Comparison of ENCODE assay signal across 1 cellular context in genomic region chr9:125513634-125514413, GRCh38.
TF ChIP-seq lines count a peak whose summit lies in the region.

No MANE protein-coding gene starts in this region.

TF ChIP-seq in GM12878, 131 proteins besides CTCF, POLR2A, EP300 and RAD21 (continued from another document):
- TF ChIP-seq BCL3 (IDR thresholded peaks at IDR 0.05; ENCODE audit: borderline replicate concordance, insufficient read depth, low read depth, low read length, poor library complexity, severe bottlenecking) = peak; percentile 41
- no peak for TF ChIP-seq CHD4 (IDR thresholded peaks at IDR 0.05)
- TF ChIP-seq BCL11A (IDR thresholded peaks at IDR 0.05; ENCODE audit: low read depth, low read length) = peak; percentile 4; the same call in 1 of the 2 replicates
- peak; percentile 22; the same call in 1 of the 2 replicates for TF ChIP-seq DPF2 (IDR thresholded peaks at IDR 0.05)
- TF ChIP-seq USF1 (IDR thresholded peaks at IDR 0.05; ENCODE audit: borderline replicate concordance, extremely low read length, insufficient read depth, low read depth, low read length) = peak; percentile 51
- TF ChIP-seq CREM (IDR thresholded peaks at IDR 0.05; ENCODE audit: low read depth) = peak; percentile 25; the same call in 1 of the 2 replicates
- no peak for TF ChIP-seq PAX8 (IDR thresholded peaks at IDR 0.05)
- 0 out of 2 replicates have a peak, but pooled peaks have one; percentile 29 for TF ChIP-seq ATF7 (IDR thresholded peaks at IDR 0.05; ENCODE audit: low read depth)
- peak; percentile 80 to 84 for TF ChIP-seq IKZF2 (IDR thresholded peaks at IDR 0.05)
- no peak for TF ChIP-seq POLR2AphosphoS2 (IDR thresholded peaks at IDR 0.05; ENCODE audit: low read depth, low read length)
- 0 out of 2 replicates have a peak, but pooled peaks have one; percentile 36 for TF ChIP-seq PKNOX1 (IDR thresholded peaks at IDR 0.05)
- TF ChIP-seq HDGF (IDR thresholded peaks at IDR 0.05) = peak; percentile 70; the same call in 1 of the 2 replicates
- peak; percentile 71 for TF ChIP-seq RUNX3 (IDR thresholded peaks at IDR 0.05; ENCODE audit: low read length)
- TF ChIP-seq ZNF217 (IDR thresholded peaks at IDR 0.05) = no peak
- 0 out of 2 replicates have a peak, but pooled peaks have one; percentile 60 for TF ChIP-seq RELB (IDR thresholded peaks at IDR 0.05; ENCODE audit: low read depth)
- TF ChIP-seq RAD51 (IDR thresholded peaks at IDR 0.05) = peak; percentile 80
- peak; percentile 17 for TF ChIP-seq MEF2B (IDR thresholded peaks at IDR 0.05; ENCODE audit: partially characterized antibody, poor library complexity, severe bottlenecking)
- peak; percentile 54 for TF ChIP-seq JUNB (IDR thresholded peaks at IDR 0.05)
- peak; percentile 25; the same call in 1 of the 2 replicates for TF ChIP-seq ZNF687 (IDR thresholded peaks at IDR 0.05)
